In genomic region chr13:34589581-34589980, GRCh38 we compare ENCODE assay signal across 25 cellular contexts.
"Had no signal": no experiment of that assay in that cellular context is flagged by ENCODE, and none has a peak within 500 bp of the region (broad histone marks: within the 10 kb centered on the region; RNA-seq: fewer than 3 reads in every experiment).

No MANE protein-coding gene starts in this region.

- H3K36me3 ChIP-seq: stomach, suprapubic skin, thoracic aorta, tibial artery, tibial nerve, transverse colon, upper lobe of left lung, upper lobe of right lung, uterus, vagina had no signal

- H3K27me3 ChIP-seq: stomach, suprapubic skin, testis, tibial artery, tibial nerve, transverse colon, upper lobe of left lung, upper lobe of right lung, uterus, vagina had no signal

- H3K27ac ChIP-seq: stomach, suprapubic skin, testis, thoracic aorta, tibial artery, tibial nerve, transverse colon, upper lobe of left lung, upper lobe of right lung, uterus, vagina had no signal

- H3K9me3 ChIP-seq: stomach, suprapubic skin, testis, thoracic aorta, tibial artery, tibial nerve, transverse colon, upper lobe of left lung, upper lobe of right lung, uterus, vagina had no signal

- ATAC-seq: stimulated activated effector memory CD8-positive, alpha-beta T cell treated with anti-CD3 and anti-CD28 coated beads, Interleukin-12 subunit alpha, Interleukin-12 subunit beta, amount 100 ng/mL, for 72 hours; stimulated activated memory B cell treated with anti-CD40 and anti-IgM and Interleukin-4, amounts not matched to agents 10 μg/mL and 1 μg/mL and 100 μg/mL, for 72 hours; stimulated activated naive B cell treated with anti-CD40 and anti-IgM and Interleukin-4, amounts not matched to agents 10 μg/mL and 1 μg/mL and 100 μg/mL, for 72 hours; stimulated activated naive CD8-positive, alpha-beta T cell treated with anti-CD3 and anti-CD28 coated beads, Interleukin-15, amount 100 ng/mL, for 72 hours; stimulated activated naive CD8-positive, alpha-beta T cell treated with anti-CD3 and anti-CD28 coated beads, Interleukin-15, Interleukin-2, amounts not matched to agents 100 U/mL and 50 U/mL, for 24 hours; upper lobe of right lung had no signal

- DNase-seq: stimulated activated CD4-positive, alpha-beta T cell treated with anti-CD3 and anti-CD28 coated beads, Interleukin-2, amount 100 ng/mL, for 24 hours; stimulated activated CD4-positive, alpha-beta T cell treated with anti-CD3 and anti-CD28 coated beads, Interleukin-2, amount 100 ng/mL, for 48 hours; stimulated activated CD4-positive, alpha-beta T cell treated with anti-CD3 and anti-CD28 coated beads, Interleukin-4, amount 100 ng/mL, for 1 hour; stimulated activated CD4-positive, alpha-beta T cell treated with anti-CD3 and anti-CD28 coated beads, Interleukin-4, amount 100 ng/mL, for 24 hours; stimulated activated CD4-positive, alpha-beta T cell treated with anti-CD3 and anti-CD28 coated beads, Interleukin-4, amount 100 ng/mL, for 4 hours; stimulated activated CD8-positive, alpha-beta memory T cell treated with anti-CD3 and anti-CD28 coated beads, Interleukin-4, amount 100 ng/mL, for 48 hours; stimulated activated naive B cell treated with anti-CD40 and anti-IgM and Interleukin-4, amounts not matched to agents 10 μg/mL and 1 μg/mL and 100 μg/mL, for 72 hours; stimulated activated naive CD4-positive, alpha-beta T cell; stimulated activated naive CD8-positive, alpha-beta T cell treated with anti-CD3 and anti-CD28 coated beads, Interleukin-15, amount 100 ng/mL, for 72 hours; stimulated activated naive CD8-positive, alpha-beta T cell treated with anti-CD3 and anti-CD28 coated beads, Interleukin-15, Interleukin-2, amounts not matched to agents 100 U/mL and 50 U/mL, for 24 hours; stomach; substantia nigra; testis; tibial artery; transverse colon; trophoblast cell; upper lobe of left lung; upper lobe of right lung; uterus had no signal

- H3K4me3 ChIP-seq: stomach, suprapubic skin, testis, thoracic aorta, tibial artery, tibial nerve, transverse colon, upper lobe of left lung, upper lobe of right lung, uterus, vagina had no signal

- H3K4me1 ChIP-seq: suprapubic skin, testis, tibial artery, transverse colon, upper lobe of left lung, upper lobe of right lung, uterus, vagina had no signal
